In genomic region chr20:50814438-50815161, GRCh38 we compare ENCODE assay signal across 16 cellular contexts. TPM values are rescaled to one million over a fixed set of nuclear protein-coding genes. Genes with fewer than 3 reads are reported as not detected.
A peak's percentile ranks its signal among the peaks of the same experiment; 100 is the strongest.
DNase-seq lines count a peak whose midpoint lies in the region; ATAC-seq and TF ChIP-seq lines count a peak whose summit lies in the region.
"Had no signal": no experiment of that assay in that cellular context is flagged by ENCODE, and none has a peak within 500 bp of the region (broad histone marks: within the 10 kb centered on the region; RNA-seq: fewer than 3 reads in every experiment).

No MANE protein-coding gene starts in this region.

- H3K4me1 Mint-ChIP-seq in memory B cell = peaks cover 59% of the 10 kb centered on the region

- no peak for ATAC-seq in memory B cell (ENCODE audit: low read depth)
- no peak for ATAC-seq in GM21423 (IDR thresholded peaks at IDR 0.05; ENCODE audit: unreplicated experiment)
- no peak for ATAC-seq in HG03280 (IDR thresholded peaks at IDR 0.05; ENCODE audit: unreplicated experiment)

- H3K4me3 Mint-ChIP-seq in memory B cell = peak overlapping the region; percentile 77
- H3K4me3 Mint-ChIP-seq: endodermal cell, mesothelial cell of epicardium had no signal

- H3K36me3 ChIP-seq in BLaER1 = no peaks in the 10 kb centered on the region
- H3K36me3 ChIP-seq in GM06990 (ENCODE audit: control insufficient read depth, insufficient read depth, low read length) = no peaks in the 10 kb centered on the region
- peaks cover 2% of the 10 kb centered on the region; the same call in 1 of the 2 replicates for H3K36me3 ChIP-seq in SU-DHL-6 (ENCODE audit: low read length)
- H3K36me3 ChIP-seq: right atrium auricular region had no signal

- H3K27ac Mint-ChIP-seq in memory B cell = peak overlapping the region; percentile 92
- H3K27ac Mint-ChIP-seq: endodermal cell had no signal

- H3K27ac ChIP-seq in BLaER1 = peak overlapping the region; percentile 97
- peak overlapping the region; percentile 99 for H3K27ac ChIP-seq in SU-DHL-6 (ENCODE audit: low read depth, low read length)
- H3K27ac ChIP-seq: right atrium auricular region had no signal

- H3K4me2 ChIP-seq in BLaER1 (peak overlapping the region; percentile 95), SU-DHL-6 (ENCODE audit: low read depth, low read length, poor library complexity, severe bottlenecking) (peak overlapping the region; percentile 90)

- no peaks in the 10 kb centered on the region for H3K9me2 ChIP-seq in SU-DHL-6 (replicated peaks; ENCODE audit: insufficient read depth, low read length)

- peaks cover 72% of the 10 kb centered on the region for H3K79me2 ChIP-seq in SU-DHL-6 (ENCODE audit: insufficient read depth, low read length)

- H3K4me1 ChIP-seq in BLaER1 = peaks cover 99% of the 10 kb centered on the region
- H3K4me1 ChIP-seq: right atrium auricular region had no signal

- peaks cover 5% of the 10 kb centered on the region for H3K9me3 ChIP-seq in BLaER1
- H3K9me3 ChIP-seq in SU-DHL-6 (ENCODE audit: insufficient read depth, low read length) = no peaks in the 10 kb centered on the region
- H3K9me3 ChIP-seq: right atrium auricular region had no signal

- H3K27me3 Mint-ChIP-seq in memory B cell = no peaks in the 10 kb centered on the region

- H2AFZ ChIP-seq in SU-DHL-6 (ENCODE audit: low read depth, low read length, severe bottlenecking) = no peak overlapping the region

- peak overlapping the region; percentile 79 for H3K9ac ChIP-seq in BLaER1
- peak overlapping the region; percentile 57 for H3K9ac ChIP-seq in SU-DHL-6 (ENCODE audit: low read length)

- DNase-seq in GM06990 (ENCODE audit: extremely low read depth, insufficient read length) (no peak), memory B cell (ENCODE audit: low spot score in 2 of 2) (no peak), HT-29 (ENCODE audit: low spot score) (no peak)
- DNase-seq: activated CD4-positive, alpha-beta T cell treated with anti-CD3 and anti-CD28 coated beads for 1 hour; amniotic stem cell; DMS153; endodermal cell; hippocampal formation; NCI-H1105; NCI-H69 had no signal

- H3K27me3 ChIP-seq in BLaER1 (no peaks in the 10 kb centered on the region), GM06990 (replicated peaks; ENCODE audit: control insufficient read depth, insufficient read depth, low read length) (no peaks in the 10 kb centered on the region), SU-DHL-6 (ENCODE audit: low read length) (no peaks in the 10 kb centered on the region)
- H3K27me3 ChIP-seq: right atrium auricular region had no signal

- H3K36me3 Mint-ChIP-seq in memory B cell = peaks cover 22% of the 10 kb centered on the region

- peaks cover 90% of the 10 kb centered on the region for H3F3A ChIP-seq in SU-DHL-6 (ENCODE audit: insufficient read depth)

- peaks cover 6% of the 10 kb centered on the region for H3K9me3 Mint-ChIP-seq in memory B cell
- H3K9me3 Mint-ChIP-seq: endodermal cell had no signal

- H4K20me1 ChIP-seq in BLaER1 (no peaks in the 10 kb centered on the region), SU-DHL-6 (ENCODE audit: low read depth, low read length) (no peaks in the 10 kb centered on the region)

- no peak for TF ChIP-seq CTCF in GM06990 (IDR thresholded peaks at IDR 0.05; ENCODE audit: insufficient read depth, low read length, poor library complexity, severe bottlenecking)
- TF ChIP-seq CTCF in SU-DHL-6 (IDR thresholded peaks at IDR 0.05; ENCODE audit: insufficient read depth, low read length, poor library complexity, severe bottlenecking) = no peak

- H3K4me3 ChIP-seq in BLaER1 (peak overlapping the region; percentile 58), GM06990 (replicated peaks; ENCODE audit: low read depth, low read length) (peak overlapping the region; percentile 37), SU-DHL-6 (ENCODE audit: insufficient read depth, low read length, poor library complexity, severe bottlenecking) (no peak overlapping the region)
- H3K4me3 ChIP-seq: right atrium auricular region had no signal

RNA-seq across cellular contexts. Expression of gene BCAS4, which starts 19.7 kb away (rescaled TPM):
- total RNA-seq in HT-29 (2014; rRNA removed; shearing (Covaris generic)) = 4.4 and 14.8 TPM in 2 replicates
